13 cellular contexts compared by ENCODE assay signal in the genomic region with DNA sequence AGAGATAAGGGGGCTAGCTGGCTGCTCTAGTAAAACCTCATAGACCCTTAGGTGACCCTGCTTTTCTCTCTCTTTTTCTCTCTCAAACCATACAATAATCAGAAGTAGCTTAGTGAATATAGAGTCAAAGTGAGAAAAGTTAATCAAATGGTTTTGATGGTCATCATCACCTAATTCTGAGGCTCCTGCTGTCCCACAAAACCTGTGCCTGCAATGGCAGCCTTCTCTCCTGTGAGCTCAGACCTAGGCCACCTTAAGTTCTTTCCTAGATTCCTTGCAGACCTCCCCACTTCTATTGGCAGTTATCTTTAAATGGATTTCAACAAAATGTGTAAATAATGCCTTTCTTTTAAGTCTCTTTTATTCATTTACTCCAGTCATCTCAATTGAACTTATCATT. TPM values are rescaled to one million over a fixed set of nuclear protein-coding genes. Genes with fewer than 3 reads are reported as not detected.
DNase-seq lines count a peak whose midpoint lies in the region; ATAC-seq, FAIRE-seq and TF ChIP-seq lines count a peak whose summit lies in the region.
"Had no signal": no experiment of that assay in that cellular context is flagged by ENCODE, and none has a peak within 500 bp of the region (broad histone marks: within the 10 kb centered on the region; RNA-seq: fewer than 3 reads in every experiment).

No MANE protein-coding gene starts in this region.

- H3K27ac ChIP-seq in A549: no peak overlapping the region
- no peak overlapping the region for H3K27ac ChIP-seq in CD8-positive, alpha-beta T cell (ENCODE audit: low read depth, low read length)

- H3K9me3 ChIP-seq in A549: no peaks in the 10 kb centered on the region
- no peaks in the 10 kb centered on the region for H3K9me3 ChIP-seq in CD8-positive, alpha-beta T cell (ENCODE audit: low read length)
- H3K9me3 ChIP-seq: HAP-1 had no signal

- H3K27ac Mint-ChIP-seq in CD8-positive, alpha-beta T cell: peak overlapping the region; percentile 86
- peak overlapping the region; percentile 84 to 89 for H3K27ac Mint-ChIP-seq in T-cell
- peak overlapping the region; percentile 80 to 92 (median 83) for H3K27ac Mint-ChIP-seq in immature natural killer cell
- H3K27ac Mint-ChIP-seq in effector memory CD8-positive, alpha-beta T cell: peak overlapping the region in 1 of 2 donors; percentile 97

- peaks cover 58% of the 10 kb centered on the region for H3K4me1 Mint-ChIP-seq in CD8-positive, alpha-beta T cell (ENCODE audit: low read depth)
- peaks cover 47 to 55% (median 47%) of the 10 kb centered on the region in 3 donors for H3K4me1 Mint-ChIP-seq in T-cell
- H3K4me1 Mint-ChIP-seq in immature natural killer cell: peaks cover 45 to 61% of the 10 kb centered on the region in 2 donors
- H3K4me1 Mint-ChIP-seq in effector memory CD8-positive, alpha-beta T cell (ENCODE audit: low read depth in 2 of 2): peaks cover 28 to 52% of the 10 kb centered on the region in 2 donors

- H3K36me3 Mint-ChIP-seq in CD8-positive, alpha-beta T cell: peaks cover 19% of the 10 kb centered on the region
- H3K36me3 Mint-ChIP-seq in T-cell (peaks cover 10% of the 10 kb centered on the region), immature natural killer cell (no peaks in the 10 kb centered on the region)
- peaks cover 17% of the 10 kb centered on the region for H3K36me3 Mint-ChIP-seq in effector memory CD8-positive, alpha-beta T cell (ENCODE audit: insufficient read depth)

- ATAC-seq in A549: no peak
- ATAC-seq in CD8-positive, alpha-beta T cell: no peak
- ATAC-seq in T-cell (replicated peaks in 1 of 4): no peak
- ATAC-seq in effector memory CD8-positive, alpha-beta T cell (replicated peaks): no peak

- no peaks in the 10 kb centered on the region for H3K27me3 ChIP-seq in CD8-positive, alpha-beta T cell (ENCODE audit: insufficient read depth, low read length)

- FAIRE-seq in A549 (lab: Jason Lieb, UNC): no peak

- POLR2A ChIA-PET in A549 (lab: Yijun Ruan, JAX): no interaction called here
- POLR2A ChIA-PET in CD8-positive, alpha-beta T cell (lab: Charles Lee): interaction anchor here (1.6 to 1.8 kb wide), 2 partner anchors 12 to 66 kb away, joined by 5 to 9 read pairs; a partner anchor contains a TSS
- POLR2A ChIA-PET in T-cell (lab: Charles Lee): interaction anchor here (0.6 to 1.0 kb wide), 3 partner anchors 34 to 491 kb away, joined by 3 to 5 read pairs (median 3); no protein-coding TSS in a partner anchor

- TF ChIP-seq RAD21 in A549 (conservative IDR thresholded peaks at IDR 0.05 in 1 of 2, IDR thresholded peaks at IDR 0.05 in 1 of 2): no peak

- peak overlapping the region; percentile 54 for H3K4me3 Mint-ChIP-seq in CD8-positive, alpha-beta T cell
- peak overlapping the region; percentile 55 to 97 (median 95) for H3K4me3 Mint-ChIP-seq in T-cell
- peak overlapping the region in 4 of 5 donors; percentile 50 to 75 (median 64) for H3K4me3 Mint-ChIP-seq in immature natural killer cell
- peak overlapping the region in 1 of 2 donors; percentile 100 for H3K4me3 Mint-ChIP-seq in effector memory CD8-positive, alpha-beta T cell

- TF ChIP-seq CTCF in A549 (IDR thresholded peaks at IDR 0.05): no peak
- TF ChIP-seq CTCF in CD8-positive, alpha-beta T cell (IDR thresholded peaks at IDR 0.05): no peak

- TF ChIP-seq EP300 in A549 (IDR thresholded peaks at IDR 0.05): no peak

- peak overlapping the region; percentile 93 for H3K4me2 ChIP-seq in A549

- TF ChIP-seq POLR2A in A549 (IDR thresholded peaks at IDR 0.05; ENCODE audit: low read length): no peak

- no peaks in the 10 kb centered on the region for H3K27me3 Mint-ChIP-seq in CD8-positive, alpha-beta T cell (ENCODE audit: low read depth)
- H3K27me3 Mint-ChIP-seq in T-cell: no peaks in the 10 kb centered on the region
- H3K27me3 Mint-ChIP-seq in immature natural killer cell (ENCODE audit: low read depth in 3 of 3): peaks cover 9 to 24% (median 11%) of the 10 kb centered on the region in 3 donors
- H3K27me3 Mint-ChIP-seq in effector memory CD8-positive, alpha-beta T cell: no peaks in the 10 kb centered on the region

- intact Hi-C loops in CD8-positive, alpha-beta T cell (cut with DNase I, micrococcal nuclease): loop anchor here (2.0 to 10.0 kb wide), 12 partner anchors 255 to 1975 kb away; a partner anchor contains a TSS

- CTCF ChIA-PET in A549 (lab: Yijun Ruan, JAX) (interaction anchor here (0.8 to 17.4 kb wide), 5 partner anchors 9 to 675 kb away, joined by 3 to 343 read pairs (median 37); a partner anchor contains a TSS), T-cell (lab: Charles Lee) (interaction anchor here (0.6 to 2.4 kb wide), 5 partner anchors 35 to 253 kb away, joined by 3 to 15 read pairs (median 4); no protein-coding TSS in a partner anchor)
- CTCF ChIA-PET in CD8-positive, alpha-beta T cell (lab: Charles Lee): interaction anchor here (0.8 to 5.2 kb wide), 6 partner anchors 8 to 60 kb away, joined by 3 to 27 read pairs (median 7); a partner anchor contains a TSS

- H3K36me3 ChIP-seq in CD8-positive, alpha-beta T cell (ENCODE audit: insufficient read depth, low read length): no peaks in the 10 kb centered on the region

- no peak overlapping the region for H3K4me3 ChIP-seq in A549
- H3K4me3 ChIP-seq in CD8-positive, alpha-beta T cell (ENCODE audit: low read depth, low read length): peak overlapping the region; percentile 27

- H3K4me1 ChIP-seq in A549: peaks cover 21% of the 10 kb centered on the region; the same call in 2 of the 3 replicates
- peaks cover 48% of the 10 kb centered on the region for H3K4me1 ChIP-seq in CD8-positive, alpha-beta T cell (ENCODE audit: insufficient read depth, low read length)

- no peak for DNase-seq in A549 (ENCODE audit: low read depth in 1 of 2, low spot score in 1 of 2)
- DNase-seq in CD8-positive, alpha-beta T cell: no peak
- DNase-seq in T-cell: no peak
- DNase-seq in immature natural killer cell: no peak
- no peak for DNase-seq in effector memory CD8-positive, alpha-beta T cell
- DNase-seq in DMS 273 treated with DMSO at 0.1 percent for 48 hours (lab: John Stamatoyannopoulos, UW): no peak
- no peak for DNase-seq in inferior parietal cortex (ENCODE audit: extremely low spot score)
- no peak for DNase-seq in epidermal melanocyte (ENCODE audit: insufficient read length, low spot score)
- DNase-seq: C1 segment of cervical spinal cord, NCI-H1105 treated with DMSO at 0.1 percent for 48 hours, NCI-H446 treated with DMSO at 0.1 percent for 48 hours had no signal

- no peaks in the 10 kb centered on the region for H3K9me3 Mint-ChIP-seq in CD8-positive, alpha-beta T cell
- H3K9me3 Mint-ChIP-seq in T-cell (no peaks in the 10 kb centered on the region), immature natural killer cell (no peaks in the 10 kb centered on the region)
- H3K9me3 Mint-ChIP-seq in effector memory CD8-positive, alpha-beta T cell: no peaks in the 10 kb centered on the region

TF ChIP-seq in A549, 52 proteins besides CTCF, POLR2A, EP300 and RAD21 (continues in another document):
- TF ChIP-seq HOXB13 (CRISPR knock-in tag; IDR thresholded peaks at IDR 0.05; ENCODE audit: low read depth): no peak
- TF ChIP-seq, protein P1, sequence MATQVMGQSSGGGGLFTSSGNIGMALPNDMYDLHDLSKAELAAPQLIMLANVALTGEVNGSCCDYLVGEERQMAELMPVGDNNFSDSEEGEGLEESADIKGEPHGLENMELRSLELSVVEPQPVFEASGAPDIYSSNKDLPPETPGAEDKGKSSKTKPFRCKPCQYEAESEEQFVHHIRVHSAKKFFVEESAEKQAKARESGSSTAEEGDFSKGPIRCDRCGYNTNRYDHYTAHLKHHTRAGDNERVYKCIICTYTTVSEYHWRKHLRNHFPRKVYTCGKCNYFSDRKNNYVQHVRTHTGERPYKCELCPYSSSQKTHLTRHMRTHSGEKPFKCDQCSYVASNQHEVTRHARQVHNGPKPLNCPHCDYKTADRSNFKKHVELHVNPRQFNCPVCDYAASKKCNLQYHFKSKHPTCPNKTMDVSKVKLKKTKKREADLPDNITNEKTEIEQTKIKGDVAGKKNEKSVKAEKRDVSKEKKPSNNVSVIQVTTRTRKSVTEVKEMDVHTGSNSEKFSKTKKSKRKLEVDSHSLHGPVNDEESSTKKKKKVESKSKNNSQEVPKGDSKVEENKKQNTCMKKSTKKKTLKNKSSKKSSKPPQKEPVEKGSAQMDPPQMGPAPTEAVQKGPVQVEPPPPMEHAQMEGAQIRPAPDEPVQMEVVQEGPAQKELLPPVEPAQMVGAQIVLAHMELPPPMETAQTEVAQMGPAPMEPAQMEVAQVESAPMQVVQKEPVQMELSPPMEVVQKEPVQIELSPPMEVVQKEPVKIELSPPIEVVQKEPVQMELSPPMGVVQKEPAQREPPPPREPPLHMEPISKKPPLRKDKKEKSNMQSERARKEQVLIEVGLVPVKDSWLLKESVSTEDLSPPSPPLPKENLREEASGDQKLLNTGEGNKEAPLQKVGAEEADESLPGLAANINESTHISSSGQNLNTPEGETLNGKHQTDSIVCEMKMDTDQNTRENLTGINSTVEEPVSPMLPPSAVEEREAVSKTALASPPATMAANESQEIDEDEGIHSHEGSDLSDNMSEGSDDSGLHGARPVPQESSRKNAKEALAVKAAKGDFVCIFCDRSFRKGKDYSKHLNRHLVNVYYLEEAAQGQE (IDR thresholded peaks at IDR 0.05): no peak

RNA-seq across cellular contexts. Expression of a gene that starts 1.5 kb away (rescaled TPM):
- 51.9 and 74.6 TPM in 2 replicates for polyA plus RNA-seq in A549 (2011; rRNA removed)
- polyA plus RNA-seq in A549 (2012; cell fraction: cytosol; rRNA removed): 12.1 and 13.0 TPM in 2 replicates
- polyA plus RNA-seq in A549 (2012; cell fraction: nucleus; rRNA removed): 4.1 and 5.9 TPM in 2 replicates
- polyA plus RNA-seq in A549 (2017; fragmentation: RNase III; extraction: RNeasy Plus Mini Kit Qiagen cat#74134 plus additional on column Dnase treatment): 49.1 to 51.6 TPM (median 49.5 TPM) in 3 replicates
- 8.4 and 11.0 TPM in 2 replicates for polyA minus RNA-seq in A549 (2011; rRNA and poly(A)+ RNA removed)
- 10 to 100 TPM; 17.3 to 18.3 TPM for total RNA-seq in CD8-positive, alpha-beta T cell
- 10 to 100 TPM; 24.0 to 33.5 (median 29.4) TPM for total RNA-seq in T-cell
- 10 to 100 TPM; 16.8 to 38.1 (median 23.1) TPM for polyA plus RNA-seq in immature natural killer cell

RNA-seq across cellular contexts. Expression of a gene that starts 17.9 kb away (rescaled TPM):
- polyA plus RNA-seq in A549 (2011; rRNA removed) (not detected in 2 replicates), A549 (2017; fragmentation: RNase III; extraction: RNeasy Plus Mini Kit Qiagen cat#74134 plus additional on column Dnase treatment) (not detected in 3 replicates), immature natural killer cell (not detected)
- not detected in 2 replicates for polyA plus RNA-seq in A549 (2012; cell fraction: cytosol; rRNA removed)
- polyA plus RNA-seq in A549 (2012; cell fraction: nucleus; rRNA removed): 0.04 TPM in 1 of 2 replicates, not detected in the other
- not detected in 2 replicates for polyA minus RNA-seq in A549 (2011; rRNA and poly(A)+ RNA removed)
- under 1 TPM in 1 of 2 experiments, not detected in 1; 0.22 TPM for total RNA-seq in CD8-positive, alpha-beta T cell
- total RNA-seq in T-cell: not detected
- total RNA-seq: pulmonary artery endothelial cell had no signal

RNA-seq across cellular contexts. Expression of a gene that starts 51.3 kb away (rescaled TPM):
- polyA plus RNA-seq in A549 (2011; rRNA removed): 0.70 and 0.75 TPM in 2 replicates
- 0.69 and 0.70 TPM in 2 replicates for polyA plus RNA-seq in A549 (2012; cell fraction: cytosol; rRNA removed)
- polyA plus RNA-seq in A549 (2012; cell fraction: nucleus; rRNA removed): 2.3 and 2.9 TPM in 2 replicates
- polyA plus RNA-seq in A549 (2017; fragmentation: RNase III; extraction: RNeasy Plus Mini Kit Qiagen cat#74134 plus additional on column Dnase treatment): 0.69 to 0.89 TPM (median 0.88 TPM) in 3 replicates
- polyA minus RNA-seq in A549 (2011; rRNA and poly(A)+ RNA removed): 1.8 and 2.2 TPM in 2 replicates
- total RNA-seq in CD8-positive, alpha-beta T cell: under 1 TPM; 0.14 to 0.25 TPM
- total RNA-seq in T-cell: under 1 TPM; 0.25 to 0.99 (median 0.82) TPM
- under 1 TPM in 1 of 3 donors, not detected in 2; 0.25 TPM for polyA plus RNA-seq in immature natural killer cell
